In genomic region chr7:117138474-117138873, GRCh38 we compare ENCODE assay signal across 1 cellular context.
TF ChIP-seq lines count a peak whose summit lies in the region.

No MANE protein-coding gene starts in this region.

TF ChIP-seq in H1, 55 proteins besides CTCF, POLR2A, EP300 and RAD21:
- no peak for TF ChIP-seq KDM1A (IDR thresholded peaks at IDR 0.05; ENCODE audit: borderline replicate concordance, low read length)
- no peak for TF ChIP-seq SIRT6 (IDR thresholded peaks at IDR 0.05; ENCODE audit: low read length)
- no peak for TF ChIP-seq RXRA (IDR thresholded peaks at IDR 0.05; ENCODE audit: insufficient read depth, low read depth, low read length)
- TF ChIP-seq CREB1 (IDR thresholded peaks at IDR 0.05), result no peak
- TF ChIP-seq EGR1 (IDR thresholded peaks at IDR 0.05; ENCODE audit: borderline replicate concordance, low read depth, low read length), result no peak
- TF ChIP-seq USF2 (IDR thresholded peaks at IDR 0.05; ENCODE audit: low read length), result no peak
- TF ChIP-seq BACH1 (IDR thresholded peaks at IDR 0.05; ENCODE audit: low read length), result no peak
- TF ChIP-seq SAP30 (IDR thresholded peaks at IDR 0.05; ENCODE audit: insufficient read depth, insufficient replicate concordance, low read length), result no peak
- no peak for TF ChIP-seq HDAC2 (IDR thresholded peaks at IDR 0.05; ENCODE audit: borderline replicate concordance in 1 of 2, low read depth in 2 of 2, low read length in 2 of 2)
- no peak for TF ChIP-seq TBP (IDR thresholded peaks at IDR 0.05; ENCODE audit: low read depth, low read length)
- no peak for TF ChIP-seq TCF12 (IDR thresholded peaks at IDR 0.05; ENCODE audit: low read depth, low read length)
- no peak for TF ChIP-seq EZH2 (IDR thresholded peaks at IDR 0.05; ENCODE audit: low read depth, low read length, severe bottlenecking)
- TF ChIP-seq KDM4A (IDR thresholded peaks at IDR 0.05; ENCODE audit: low read depth, low read length, severe bottlenecking), result no peak
- no peak for TF ChIP-seq SIN3A (conservative IDR thresholded peaks at IDR 0.05 in 1 of 2, IDR thresholded peaks at IDR 0.05 in 1 of 2; ENCODE audit: low read depth in 1 of 2, low read length in 2 of 2)
- TF ChIP-seq NANOG (IDR thresholded peaks at IDR 0.05; ENCODE audit: insufficient read depth, low read depth, low read length, poor library complexity, severe bottlenecking), result no peak
- TF ChIP-seq SRF (IDR thresholded peaks at IDR 0.05; ENCODE audit: low read depth, low read length), result no peak
